ENCODE assay signal across 25 cellular contexts in genomic region chr7:24010495-24010894, GRCh38.
"Had no signal": no experiment of that assay in that cellular context is flagged by ENCODE, and none has a peak within 500 bp of the region (broad histone marks: within the 10 kb centered on the region; RNA-seq: fewer than 3 reads in every experiment).

No MANE protein-coding gene starts in this region.

- H3K27ac ChIP-seq: colonic mucosa, coronary artery, dorsolateral prefrontal cortex, epithelial cell of prostate, esophagus muscularis mucosa, esophagus squamous epithelium, foreskin keratinocyte, gastrocnemius medialis, gastroesophageal sphincter, heart left ventricle, heart right ventricle, hepatocyte had no signal

- ATAC-seq: effector memory CD8-positive, alpha-beta T cell; esophagus mucosa; foreskin keratinocyte; gastrocnemius medialis; gastroesophageal sphincter; heart left ventricle; heart right ventricle had no signal

- DNase-seq: colonic mucosa; cortex of kidney; dermis blood vessel endothelial cell; dorsolateral prefrontal cortex; effector CD4-positive, alpha-beta T cell; effector CD8-positive, alpha-beta T cell; effector memory CD4-positive, alpha-beta T cell; effector memory CD8-positive, alpha-beta T cell; endodermal cell; erythroblast; esophagus squamous epithelium; foreskin fibroblast; foreskin keratinocyte; foreskin melanocyte; gastrocnemius medialis; glutamatergic neuron; head of caudate nucleus; heart left ventricle; heart right ventricle had no signal

- H3K4me3 ChIP-seq: colonic mucosa, coronary artery, dorsolateral prefrontal cortex, esophagus muscularis mucosa, esophagus squamous epithelium, gastrocnemius medialis, gastroesophageal sphincter, heart left ventricle, heart right ventricle, hepatocyte had no signal
